Comparison of ENCODE assay signal across 19 cellular contexts in genomic region chrX:6311540-6311939, GRCh38.
A peak's percentile ranks its signal among the peaks of the same experiment; 100 is the strongest.
DNase-seq lines count a peak whose midpoint lies in the region; ATAC-seq, FAIRE-seq and TF ChIP-seq lines count a peak whose summit lies in the region.
"Had no signal": no experiment of that assay in that cellular context is flagged by ENCODE, and none has a peak within 500 bp of the region (broad histone marks: within the 10 kb centered on the region; RNA-seq: fewer than 3 reads in every experiment).

No MANE protein-coding gene starts in this region.

- DNase-seq in A549 (ENCODE audit: low read depth in 1 of 2, low spot score in 1 of 2) (no peak), NCI-H2171 treated with DMSO at 0.1 percent for 48 hours (lab: John Stamatoyannopoulos, UW) (no peak), cerebellar cortex (ENCODE audit: low spot score) (no peak), NCI-H2029 treated with DMSO at 0.1 percent for 48 hours (lab: John Stamatoyannopoulos, UW) (no peak)
- DNase-seq: DMS79 treated with DMSO at 0.1 percent for 48 hours; H7; NCI-H1048; NCI-H146; NCI-H2081; NCI-H446 treated with DMSO at 0.1 percent for 48 hours; NK-92 treated with Interleukin-12 subunit alpha and Interleukin-12 subunit beta, amount 100 ng/mL, for 24 hours; SHP77 treated with DMSO at 0.1 percent for 48 hours; T-helper 1 cell; T-helper 9 cell had no signal

- no peak for TF ChIP-seq POLR2A in A549 (IDR thresholded peaks at IDR 0.05; ENCODE audit: low read length)

- no peaks in the 10 kb centered on the region for H3K9me3 ChIP-seq in A549

- TF ChIP-seq RAD21 in A549 (conservative IDR thresholded peaks at IDR 0.05 in 1 of 2, IDR thresholded peaks at IDR 0.05 in 1 of 2) = no peak

- H2AFZ ChIP-seq in KMS-11 (ENCODE audit: low read depth) = no peak overlapping the region

- no peak for TF ChIP-seq EP300 in A549 (IDR thresholded peaks at IDR 0.05)

- 0% methylated on average over 1 of the region's 1 CpG for WGBS in A549 (ENCODE audit: missing lambda C conversion rate)

- no peak overlapping the region for H3K4me3 ChIP-seq in A549
- H3K4me3 ChIP-seq in KMS-11 (IDR thresholded peaks at IDR 0.05; ENCODE audit: insufficient read depth, low read depth, low read length) = no peak overlapping the region

- no peak overlapping the region for H3K27ac ChIP-seq in A549
- no peak overlapping the region for H3K27ac ChIP-seq in KMS-11
- H3K27ac ChIP-seq: 22Rv1 had no signal

- H3K36me3 ChIP-seq in KMS-11 (ENCODE audit: insufficient read depth) = no peaks in the 10 kb centered on the region

- no peak overlapping the region for H3K9ac ChIP-seq in KMS-11

- H3K4me2 ChIP-seq in A549 (no peak overlapping the region), KMS-11 (peak overlapping the region; percentile 25; the same call in 1 of the 2 replicates)

- FAIRE-seq in A549 (lab: Jason Lieb, UNC) = peak; percentile 49

- H3K27me3 ChIP-seq in KMS-11 (ENCODE audit: insufficient read depth, low read depth) = no peaks in the 10 kb centered on the region

- CTCF ChIA-PET in A549 (lab: Yijun Ruan, JAX) = no interaction called here

- H3K79me2 ChIP-seq in KMS-11 (ENCODE audit: insufficient read depth, low read depth) = no peaks in the 10 kb centered on the region

- POLR2A ChIA-PET in A549 (lab: Yijun Ruan, JAX) = no interaction called here

- ATAC-seq in A549 (no peak), GM19023 (IDR thresholded peaks at IDR 0.05; ENCODE audit: unreplicated experiment) (peak; percentile 57), GM21723 (IDR thresholded peaks at IDR 0.05; ENCODE audit: unreplicated experiment) (peak; percentile 71), HG02884 (IDR thresholded peaks at IDR 0.05; ENCODE audit: unreplicated experiment) (no peak)

- no peaks in the 10 kb centered on the region for H4K20me1 ChIP-seq in KMS-11 (ENCODE audit: insufficient read depth)

- H3K4me1 ChIP-seq in A549 (no peaks in the 10 kb centered on the region), KMS-11 (ENCODE audit: low read depth, poor library complexity, severe bottlenecking) (peaks cover 9% of the 10 kb centered on the region)

- TF ChIP-seq CTCF in A549 (IDR thresholded peaks at IDR 0.05) (no peak), KMS-11 (conservative IDR thresholded peaks at IDR 0.05; ENCODE audit: low read depth, low read length) (no peak)

TF ChIP-seq in A549, 52 proteins besides CTCF, POLR2A, EP300 and RAD21:
- TF ChIP-seq USF2 (IDR thresholded peaks at IDR 0.05) (no peak), RCOR1 (IDR thresholded peaks at IDR 0.05; ENCODE audit: low read depth, low read length) (no peak), NR3C1 (IDR thresholded peaks at IDR 0.05) (no peak), NFE2L2 (conservative IDR thresholded peaks at IDR 0.05; ENCODE audit: low read length) (no peak), SMC3 (IDR thresholded peaks at IDR 0.05) (no peak), ZNF302 (CRISPR knock-in tag; IDR thresholded peaks at IDR 0.05) (no peak), HOXA7 (CRISPR knock-in tag; IDR thresholded peaks at IDR 0.05) (no peak), FOXS1 (CRISPR knock-in tag; IDR thresholded peaks at IDR 0.05) (no peak), HOXB5 (CRISPR knock-in tag; IDR thresholded peaks at IDR 0.05) (no peak), CBX8 (IDR thresholded peaks at IDR 0.05) (no peak), POLR2AphosphoS2 (conservative IDR thresholded peaks at IDR 0.05; ENCODE audit: low read length) (no peak), MYC (IDR thresholded peaks at IDR 0.05; ENCODE audit: borderline replicate concordance, low read length) (no peak), MAX (IDR thresholded peaks at IDR 0.05) (no peak), TFCP2L1 (CRISPR knock-in tag; IDR thresholded peaks at IDR 0.05) (no peak)

Comparison
In these comparisons a context has a peak if more than half of its experiments do, and no peak if none do; other contexts are left out.
1. ATAC-seq: peak in GM19023 (single experiment) and GM21723 (single experiment); none in A549 (0 of 2) and HG02884 (single experiment).